ENCODE assay signal across 14 cellular contexts in the genomic region with DNA sequence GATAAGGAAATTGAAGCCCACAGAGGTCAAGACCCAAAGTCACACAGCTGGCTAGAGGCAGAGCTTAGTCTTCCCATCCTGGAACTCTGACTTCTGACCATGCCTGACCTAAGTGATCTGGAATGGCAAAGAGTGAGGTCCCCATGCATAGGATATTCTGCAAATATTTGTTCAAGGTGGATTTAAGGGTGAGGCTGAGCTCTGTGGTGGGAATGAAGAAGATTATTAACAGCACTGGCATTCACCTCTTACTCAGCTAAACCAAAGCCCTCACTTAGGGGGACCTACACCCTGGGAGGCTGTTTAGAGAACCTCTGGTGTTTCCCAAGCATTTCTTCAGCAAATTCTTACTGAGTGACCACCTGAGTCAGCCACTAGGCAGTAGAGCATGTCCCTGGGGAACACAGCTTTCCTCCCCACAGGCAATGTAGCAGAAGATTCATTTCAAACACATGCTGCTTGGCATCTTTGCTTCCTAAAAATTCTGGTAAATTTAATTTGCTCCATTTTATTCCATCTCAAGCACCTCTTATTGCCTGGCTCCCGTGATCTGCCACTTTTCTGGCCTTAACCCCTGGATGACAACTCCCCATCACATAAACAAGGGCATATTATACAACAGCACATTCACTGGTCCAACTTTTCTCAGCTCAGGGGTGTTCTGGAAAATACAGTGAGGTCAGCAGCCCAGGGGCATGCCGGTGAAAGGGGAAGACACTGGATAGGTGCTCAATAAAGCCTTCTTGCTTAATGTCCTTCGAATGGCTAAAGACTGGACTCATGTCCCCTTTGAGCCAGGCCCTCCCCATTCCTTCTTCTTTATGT.
DNase-seq lines count a peak whose midpoint lies in the region; ATAC-seq, FAIRE-seq and TF ChIP-seq lines count a peak whose summit lies in the region.
"Had no signal": no experiment of that assay in that cellular context is flagged by ENCODE, and none has a peak within 500 bp of the region (broad histone marks: within the 10 kb centered on the region; RNA-seq: fewer than 3 reads in every experiment).

No MANE protein-coding gene starts in this region.

- H3K27me3 Mint-ChIP-seq in activated CD4-positive, alpha-beta memory T cell treated with anti-CD3 and anti-CD28 coated beads, Interleukin-2, amount 10 ng/mL, durations not matched to agents 7 days and 5 days = peaks cover 14% of the 10 kb centered on the region

- TF ChIP-seq EP300 in A549 (IDR thresholded peaks at IDR 0.05) = peak; percentile 88 to 93; a peak in 4 of 5 replicates

- peak; percentile 99 for FAIRE-seq in A549 (lab: Jason Lieb, UNC)
- FAIRE-seq: G401.6 had no signal

- H3K9me3 Mint-ChIP-seq in activated CD4-positive, alpha-beta memory T cell treated with anti-CD3 and anti-CD28 coated beads, Interleukin-2, amount 10 ng/mL, durations not matched to agents 7 days and 5 days = no peaks in the 10 kb centered on the region
- H3K9me3 Mint-ChIP-seq: activated naive CD4-positive, alpha-beta T cell treated with anti-CD3 and anti-CD28 coated beads, Interleukin-2, amount 50 U/mL, for 72 hours; GM23338 had no signal

- H3K4me1 ChIP-seq in A549 = peaks cover 72% of the 10 kb centered on the region

- H3K9me3 ChIP-seq in A549 = no peaks in the 10 kb centered on the region

- no peaks in the 10 kb centered on the region for H3K4me1 Mint-ChIP-seq in activated CD4-positive, alpha-beta memory T cell treated with anti-CD3 and anti-CD28 coated beads, Interleukin-2, amount 10 ng/mL, durations not matched to agents 7 days and 5 days

- H3K27ac ChIP-seq in A549 = peak overlapping the region; percentile 93 to 98

- 7% methylated on average over 3 of the region's 3 CpGs for WGBS in A549 (ENCODE audit: missing lambda C conversion rate)

- POLR2A ChIA-PET in A549 (lab: Yijun Ruan, JAX) = interaction anchor here (0.6 to 2.1 kb wide), 7 partner anchors 9 to 245 kb away, joined by 3 to 25 read pairs (median 4); partner anchors contain the start of gene ANO10
- POLR2A ChIA-PET in activated CD4-positive, alpha-beta memory T cell treated with anti-CD3 and anti-CD28 coated beads, Interleukin-2, amount 10 ng/mL, durations not matched to agents 7 days and 5 days (lab: Charles Lee) = no interaction called here

- no peak overlapping the region for H3K4me3 Mint-ChIP-seq in activated CD4-positive, alpha-beta memory T cell treated with anti-CD3 and anti-CD28 coated beads, Interleukin-2, amount 10 ng/mL, durations not matched to agents 7 days and 5 days
- H3K4me3 Mint-ChIP-seq: GM23338 had no signal

- H3K4me2 ChIP-seq in A549 = peak overlapping the region; percentile 59
- H3K4me2 ChIP-seq: GM23338 had no signal

- CTCF ChIA-PET in A549 (lab: Yijun Ruan, JAX) = interaction anchor here (0.7 to 8.3 kb wide), 6 partner anchors 11 to 152 kb away, joined by 3 to 51 read pairs (median 4); no protein-coding TSS in a partner anchor
- CTCF ChIA-PET in activated CD4-positive, alpha-beta memory T cell treated with anti-CD3 and anti-CD28 coated beads, Interleukin-2, amount 10 ng/mL, durations not matched to agents 7 days and 5 days (lab: Charles Lee) = no interaction called here

- TF ChIP-seq POLR2A in A549 (IDR thresholded peaks at IDR 0.05; ENCODE audit: low read length) (no peak), GM18505 (IDR thresholded peaks at IDR 0.05; ENCODE audit: borderline replicate concordance, extremely low read depth, insufficient read depth, insufficient read length) (no peak)

- H3K4me3 ChIP-seq in A549 (no peak overlapping the region), astrocyte of the spinal cord (ENCODE audit: low read depth, low read length) (no peak overlapping the region)
- H3K4me3 ChIP-seq: GM23338 had no signal

- no peaks in the 10 kb centered on the region for H3K36me3 Mint-ChIP-seq in activated CD4-positive, alpha-beta memory T cell treated with anti-CD3 and anti-CD28 coated beads, Interleukin-2, amount 10 ng/mL, durations not matched to agents 7 days and 5 days (ENCODE audit: low read depth)
- H3K36me3 Mint-ChIP-seq: activated naive CD4-positive, alpha-beta T cell treated with anti-CD3 and anti-CD28 coated beads, Interleukin-2, amount 50 U/mL, for 72 hours had no signal

- TF ChIP-seq RAD21 in A549 (conservative IDR thresholded peaks at IDR 0.05 in 1 of 2, IDR thresholded peaks at IDR 0.05 in 1 of 2) = peak; percentile 23 to 49; a peak in 3 of 5 replicates

- DNase-seq in A549 (ENCODE audit: low read depth in 1 of 2, low spot score in 1 of 2) = peak; percentile 91 to 97
- peak; percentile 58 for DNase-seq in HK-2 (ENCODE audit: unreplicated experiment)
- DNase-seq in astrocyte of the spinal cord (ENCODE audit: low read depth, low spot score) = peak; percentile 95
- DNase-seq in hepatic stellate cell (ENCODE audit: low spot score) = peak; percentile 91
- no peak for DNase-seq in activated CD4-positive, alpha-beta memory T cell treated with anti-CD3 and anti-CD28 coated beads, Interleukin-2, amount 10 ng/mL, durations not matched to agents 7 days and 5 days
- DNase-seq: NCI-H2081, right cardiac atrium, T-helper 2 cell had no signal

- no peak for TF ChIP-seq CTCF in A549 (IDR thresholded peaks at IDR 0.05)
- no peak for TF ChIP-seq CTCF in astrocyte of the spinal cord (IDR thresholded peaks at IDR 0.05; ENCODE audit: low read depth, low read length)

- ATAC-seq in A549 (peak; percentile 88), GM21367 (IDR thresholded peaks at IDR 0.05; ENCODE audit: unreplicated experiment) (no peak), GM18505 (IDR thresholded peaks at IDR 0.05; ENCODE audit: unreplicated experiment) (no peak), GM21515 (IDR thresholded peaks at IDR 0.05; ENCODE audit: unreplicated experiment) (no peak)
- ATAC-seq: activated naive CD4-positive, alpha-beta T cell treated with anti-CD3 and anti-CD28 coated beads, Interleukin-2, amount 50 U/mL, for 72 hours; GM23338; right cardiac atrium had no signal

- no peak overlapping the region for H3K27ac Mint-ChIP-seq in activated CD4-positive, alpha-beta memory T cell treated with anti-CD3 and anti-CD28 coated beads, Interleukin-2, amount 10 ng/mL, durations not matched to agents 7 days and 5 days
- H3K27ac Mint-ChIP-seq: activated naive CD4-positive, alpha-beta T cell treated with anti-CD3 and anti-CD28 coated beads, Interleukin-2, amount 50 U/mL, for 72 hours; GM23338 had no signal

- in situ Hi-C loops in astrocyte of the spinal cord (cut with HindIII; ENCODE audit: low sequenced_read_pairs) = no loop called here

TF ChIP-seq in A549, 52 proteins besides CTCF, POLR2A, EP300 and RAD21 (continues in another document):
- TF ChIP-seq USF2 (IDR thresholded peaks at IDR 0.05) (no peak), MAFK (IDR thresholded peaks at IDR 0.05; ENCODE audit: partially characterized antibody) (peak; percentile 72), FOSL2 (IDR thresholded peaks at IDR 0.05) (peak; percentile 13; the same call in 1 of the 2 replicates), FOSL2 (CRISPR knock-in tag; IDR thresholded peaks at IDR 0.05) (peak; percentile 85), ZSCAN20 (CRISPR knock-in tag; IDR thresholded peaks at IDR 0.05) (no peak), JUN (IDR thresholded peaks at IDR 0.05) (peak; percentile 94 to 96), JUNB (IDR thresholded peaks at IDR 0.05) (peak; percentile 86), ZNF302 (CRISPR knock-in tag; IDR thresholded peaks at IDR 0.05) (peak; percentile 76; the same call in 1 of the 2 replicates), EHF (CRISPR knock-in tag; IDR thresholded peaks at IDR 0.05) (0 out of 2 replicates have a peak, but pooled peaks have one; percentile 6), NFE2L2 (conservative IDR thresholded peaks at IDR 0.05; ENCODE audit: low read length) (no peak), SREBF2 (IDR thresholded peaks at IDR 0.05) (no peak), BCL3 (IDR thresholded peaks at IDR 0.05) (peak; percentile 72; the same call in 2 of the 3 replicates), CEBPB (IDR thresholded peaks at IDR 0.05) (peak; percentile 21 to 83; a peak in 3 of 4 replicates), RCOR1 (IDR thresholded peaks at IDR 0.05; ENCODE audit: low read depth, low read length) (no peak), HDAC2 (IDR thresholded peaks at IDR 0.05) (no peak), PBX3 (IDR thresholded peaks at IDR 0.05) (peak; percentile 77), GATA3 (IDR thresholded peaks at IDR 0.05; ENCODE audit: borderline replicate concordance) (peak; percentile 94; the same call in 1 of the 2 replicates), HOXA7 (CRISPR knock-in tag; IDR thresholded peaks at IDR 0.05) (peak; percentile 37; the same call in 1 of the 2 replicates)
- TF ChIP-seq, protein P1, sequence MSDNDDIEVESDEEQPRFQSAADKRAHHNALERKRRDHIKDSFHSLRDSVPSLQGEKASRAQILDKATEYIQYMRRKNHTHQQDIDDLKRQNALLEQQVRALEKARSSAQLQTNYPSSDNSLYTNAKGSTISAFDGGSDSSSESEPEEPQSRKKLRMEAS (IDR thresholded peaks at IDR 0.05) = peak; percentile 86

Comparison
In these comparisons a context has a peak if more than half of its experiments do, and no peak if none do; other contexts are left out.
1. ATAC-seq: peak in A549 (2 of 2); none in GM21367 (single experiment), GM18505 (single experiment) and GM21515 (single experiment).